24 cellular contexts compared by ENCODE assay signal in genomic region chr6:46909371-46909770, GRCh38. TPM values are rescaled to one million over a fixed set of nuclear protein-coding genes. Genes with fewer than 3 reads are reported as not detected.
DNase-seq lines count a peak whose midpoint lies in the region; ATAC-seq, FAIRE-seq and TF ChIP-seq lines count a peak whose summit lies in the region.
"Had no signal": no experiment of that assay in that cellular context is flagged by ENCODE, and none has a peak within 500 bp of the region (broad histone marks: within the 10 kb centered on the region; RNA-seq: fewer than 3 reads in every experiment).

No MANE protein-coding gene starts in this region.

- no peaks in the 10 kb centered on the region for H3K4me1 Mint-ChIP-seq in astrocyte (ENCODE audit: low read depth, unreplicated experiment)
- H3K4me1 Mint-ChIP-seq: activated naive CD4-positive, alpha-beta T cell treated with anti-CD3 and anti-CD28 coated beads, Interleukin-2, amount 10 ng/mL, durations not matched to agents 7 days and 5 days; immature natural killer cell; memory B cell; naive B cell had no signal

- H3K9me3 Mint-ChIP-seq in astrocyte (ENCODE audit: unreplicated experiment) = no peaks in the 10 kb centered on the region
- H3K9me3 Mint-ChIP-seq: activated naive CD4-positive, alpha-beta T cell treated with anti-CD3 and anti-CD28 coated beads, Interleukin-2, amount 10 ng/mL, durations not matched to agents 7 days and 5 days; activated T-cell treated with anti-CD3 and anti-CD28 coated beads, Interleukin-2, amount 50 U/mL, for 4 hours; CD4-positive, alpha-beta T cell; immature natural killer cell; memory B cell; naive B cell had no signal

- TF ChIP-seq CTCF in astrocyte (IDR thresholded peaks at IDR 0.05; ENCODE audit: insufficient read depth, low read depth, low read length) = no peak
- no peak for TF ChIP-seq CTCF in left ventricle myocardium inferior (IDR thresholded peaks at IDR 0.05; ENCODE audit: borderline replicate concordance)

- ATAC-seq in HG03378 (IDR thresholded peaks at IDR 0.05; ENCODE audit: unreplicated experiment) = no peak
- ATAC-seq: activated T-cell treated with anti-CD3 and anti-CD28 coated beads, Interleukin-2, amount 50 U/mL, for 4 hours; stimulated activated naive CD8-positive, alpha-beta T cell treated with anti-CD3 and anti-CD28 coated beads, Interleukin-15, Interleukin-2, amounts not matched to agents 100 U/mL and 50 U/mL, for 24 hours had no signal

- H4K20me1 ChIP-seq in GM23248 (ENCODE audit: insufficient read depth) (no peaks in the 10 kb centered on the region), astrocyte (ENCODE audit: insufficient read depth, low read length) (no peaks in the 10 kb centered on the region)

- no peaks in the 10 kb centered on the region for H3K27me3 Mint-ChIP-seq in astrocyte (ENCODE audit: low read depth, unreplicated experiment)
- H3K27me3 Mint-ChIP-seq: activated naive CD4-positive, alpha-beta T cell treated with anti-CD3 and anti-CD28 coated beads, Interleukin-2, amount 10 ng/mL, durations not matched to agents 7 days and 5 days; CD4-positive, alpha-beta T cell had no signal

- H3F3A ChIP-seq in GM23248 (ENCODE audit: insufficient read depth) = no peaks in the 10 kb centered on the region

- H3K36me3 Mint-ChIP-seq in astrocyte (ENCODE audit: low read depth, unreplicated experiment) = no peaks in the 10 kb centered on the region
- H3K36me3 Mint-ChIP-seq: activated naive CD4-positive, alpha-beta T cell treated with anti-CD3 and anti-CD28 coated beads, Interleukin-2, amount 10 ng/mL, durations not matched to agents 7 days and 5 days; immature natural killer cell; memory B cell; naive B cell had no signal

- no peak overlapping the region for H3K27ac ChIP-seq in GM23248
- no peak overlapping the region for H3K27ac ChIP-seq in astrocyte (ENCODE audit: low read depth, low read length)
- peak overlapping the region; percentile 61 for H3K27ac ChIP-seq in left ventricle myocardium inferior (replicated peaks)
- H3K27ac ChIP-seq: tibial nerve had no signal

- H3K4me1 ChIP-seq in GM23248 (ENCODE audit: insufficient read depth) (no peaks in the 10 kb centered on the region), astrocyte (ENCODE audit: insufficient read depth, low read length) (no peaks in the 10 kb centered on the region), left ventricle myocardium inferior (peaks cover 78% of the 10 kb centered on the region)
- H3K4me1 ChIP-seq: tibial nerve had no signal

- no peak overlapping the region for H3K9ac ChIP-seq in GM23248
- H3K9ac ChIP-seq in astrocyte (ENCODE audit: low read length) = no peak overlapping the region

- no peaks in the 10 kb centered on the region for H3K27me3 ChIP-seq in GM23248 (replicated peaks; ENCODE audit: insufficient read depth)
- H3K27me3 ChIP-seq in astrocyte (ENCODE audit: insufficient read depth, low read length) = no peaks in the 10 kb centered on the region
- no peaks in the 10 kb centered on the region for H3K27me3 ChIP-seq in left ventricle myocardium inferior (ENCODE audit: low read depth)
- H3K27me3 ChIP-seq: tibial nerve had no signal

- H3K36me3 ChIP-seq in GM23248 (ENCODE audit: low read depth) = no peaks in the 10 kb centered on the region
- H3K36me3 ChIP-seq in astrocyte (ENCODE audit: insufficient read depth, low read length) = no peaks in the 10 kb centered on the region
- H3K36me3 ChIP-seq in left ventricle myocardium inferior = no peaks in the 10 kb centered on the region
- H3K36me3 ChIP-seq: tibial nerve had no signal

- no peaks in the 10 kb centered on the region for H3K79me2 ChIP-seq in GM23248 (ENCODE audit: insufficient read depth)
- no peaks in the 10 kb centered on the region for H3K79me2 ChIP-seq in astrocyte (ENCODE audit: insufficient read depth, low read length)

- DNase-seq in GM23248 (peak; percentile 21), astrocyte (ENCODE audit: low read depth) (peak; percentile 33), left ventricle myocardium inferior (no peak), pulmonary artery endothelial cell (ENCODE audit: low read depth, low spot score) (peak; percentile 90), AG08395 (ENCODE audit: low spot score) (no peak), SKM-1 (lab: John Stamatoyannopoulos, UW; ENCODE audit: unreplicated experiment) (no peak)
- DNase-seq in stimulated activated CD8-positive, alpha-beta memory T cell treated with anti-CD3 and anti-CD28 coated beads, Interleukin-4, amount 100 ng/mL, for 48 hours = no peak
- DNase-seq: activated CD8-positive, alpha-beta memory T cell treated with anti-CD3 and anti-CD28 coated beads for 24 hours; activated naive CD4-positive, alpha-beta T cell treated with anti-CD3 and anti-CD28 coated beads, Interleukin-2, amount 10 ng/mL, durations not matched to agents 7 days and 5 days; activated T-cell treated with anti-CD3 and anti-CD28 coated beads, Interleukin-2, amount 50 U/mL, for 4 hours; anterior cingulate cortex; CD4-positive, alpha-beta T cell; DMS153; effector CD8-positive, alpha-beta T cell; immature natural killer cell; naive B cell; NCI-H1105 treated with DMSO at 0.1 percent for 48 hours; NCI-H2081; NCI-H524; RPMI8226; stimulated activated naive CD8-positive, alpha-beta T cell treated with anti-CD3 and anti-CD28 coated beads, Interleukin-15, Interleukin-2, amounts not matched to agents 100 U/mL and 50 U/mL, for 24 hours had no signal

- FAIRE-seq in astrocyte (lab: Jason Lieb, UNC) = no peak

- H3K4me2 ChIP-seq in GM23248 (ENCODE audit: unreplicated experiment) = no peak overlapping the region
- H3K4me2 ChIP-seq in astrocyte (ENCODE audit: low read length) = no peak overlapping the region

- no peak overlapping the region for H3K4me3 Mint-ChIP-seq in astrocyte (ENCODE audit: unreplicated experiment)
- H3K4me3 Mint-ChIP-seq: activated naive CD4-positive, alpha-beta T cell treated with anti-CD3 and anti-CD28 coated beads, Interleukin-2, amount 10 ng/mL, durations not matched to agents 7 days and 5 days; activated T-cell treated with anti-CD3 and anti-CD28 coated beads, Interleukin-2, amount 50 U/mL, for 4 hours; CD4-positive, alpha-beta T cell; immature natural killer cell; memory B cell; naive B cell had no signal

- H3K27ac Mint-ChIP-seq in astrocyte (ENCODE audit: unreplicated experiment) = no peak overlapping the region
- H3K27ac Mint-ChIP-seq: activated naive CD4-positive, alpha-beta T cell treated with anti-CD3 and anti-CD28 coated beads, Interleukin-2, amount 10 ng/mL, durations not matched to agents 7 days and 5 days; CD4-positive, alpha-beta T cell; immature natural killer cell; memory B cell; naive B cell had no signal

- no peaks in the 10 kb centered on the region for H3K9me2 ChIP-seq in GM23248 (ENCODE audit: insufficient read depth)

- H2AFZ ChIP-seq in GM23248 (no peak overlapping the region), astrocyte (ENCODE audit: low read depth, low read length) (no peak overlapping the region)

- 14 to 21% methylated on average over 2 of the region's 2 CpGs for WGBS in GM23248 (ENCODE audit: low coverage in 1 of 2, low lambda C conversion rate in 2 of 2, missing lambda C conversion rate in 2 of 2), 2 experiments

- in situ Hi-C loops in GM23248 (cut with MboI) = no loop called here

- H3K4me3 ChIP-seq in GM23248 (no peak overlapping the region), astrocyte (ENCODE audit: insufficient read depth, low read depth, low read length) (no peak overlapping the region), left ventricle myocardium inferior (no peak overlapping the region)
- H3K4me3 ChIP-seq: tibial nerve had no signal

- H3K9me3 ChIP-seq in GM23248 (ENCODE audit: low read depth) = no peaks in the 10 kb centered on the region
- no peaks in the 10 kb centered on the region for H3K9me3 ChIP-seq in astrocyte (ENCODE audit: insufficient read depth, low read depth, low read length)
- no peaks in the 10 kb centered on the region for H3K9me3 ChIP-seq in left ventricle myocardium inferior (replicated peaks)
- H3K9me3 ChIP-seq: tibial nerve had no signal

- intact Hi-C loops in left ventricle myocardium inferior (cut with micrococcal nuclease) = no loop called here

RNA-seq across cellular contexts. Expression of gene ADGRF5, which starts 12.4 kb away (rescaled TPM):
- 0.13 and 0.65 TPM in 2 replicates for total RNA-seq in GM23248 (2014; rRNA removed; shearing (Covaris generic))
- 0.28 and 0.29 TPM in 2 replicates for polyA plus RNA-seq in GM23248 (2016; fragmentation: Nextera tagmentation; extraction: Ambion mirVana)
- total RNA-seq in astrocyte (0.54 and 1.1 TPM in 2 replicates), left ventricle myocardium inferior (42.1 TPM), pulmonary artery endothelial cell (2.0 and 20.1 TPM in 2 replicates)
- total RNA-seq: CD4-positive, alpha-beta T cell had no signal
- polyA plus RNA-seq: immature natural killer cell had no signal

Comparison
In these comparisons a context has a peak if more than half of its experiments do, and no peak if none do; other contexts are left out.
1. DNase-seq: peak in GM23248 (single experiment), astrocyte (single experiment) and pulmonary artery endothelial cell (single experiment); none in left ventricle myocardium inferior (single experiment), stimulated activated CD8-positive, alpha-beta memory T cell treated with anti-CD3 and anti-CD28 coated beads, Interleukin-4, amount 100 ng/mL, for 48 hours (single experiment), AG08395 (single experiment) and SKM-1 (single experiment).